ENCODE assay signal across 1 cellular context in the genomic region with DNA sequence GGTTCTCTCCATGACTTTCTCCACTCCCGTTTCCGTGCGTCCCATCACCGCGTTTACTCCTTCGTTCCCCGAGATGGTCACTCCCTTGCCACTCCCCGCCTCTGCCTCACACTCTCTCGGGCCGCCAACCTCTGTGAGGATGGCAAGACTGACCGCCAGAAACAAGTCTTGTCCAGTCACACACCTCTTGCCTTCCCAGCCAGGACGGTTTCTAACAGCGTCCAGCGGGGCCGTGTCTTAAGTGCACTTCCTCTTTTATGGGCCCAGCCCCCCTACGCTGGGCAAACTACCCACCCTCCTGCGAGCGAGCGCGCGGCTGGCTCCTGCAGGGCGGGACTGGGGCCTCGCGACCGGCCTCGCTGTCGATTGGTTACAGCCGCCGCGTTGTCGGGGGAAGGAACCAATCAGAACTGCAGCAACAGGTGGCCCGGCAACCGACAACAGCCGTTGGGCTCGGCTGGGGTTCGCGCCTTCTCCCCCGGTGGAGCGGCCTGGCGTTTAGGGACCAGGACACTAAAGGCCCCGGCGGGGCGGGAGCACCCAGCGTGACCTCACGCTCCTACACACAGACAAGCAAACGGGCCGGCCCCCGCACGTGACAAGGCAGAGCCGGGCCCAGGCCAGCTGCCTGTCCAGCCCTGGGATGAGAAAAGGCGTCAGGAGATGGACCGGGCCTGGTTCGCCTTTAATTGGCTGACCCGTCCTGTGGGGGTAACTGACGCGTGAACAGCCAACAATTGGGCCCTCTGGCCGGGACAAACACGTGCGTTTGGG.
A peak's percentile ranks its signal among the peaks of the same experiment; 100 is the strongest.
TF ChIP-seq lines count a peak whose summit lies in the region.

No MANE protein-coding gene starts in this region.

TF ChIP-seq in K562, 482 proteins besides CTCF, POLR2A, EP300 and RAD21 (continued from another document and continues in another):
- no peak for TF ChIP-seq RNF219 (CRISPR knock-in tag; IDR thresholded peaks at IDR 0.05)
- TF ChIP-seq SNRNP70 (optimal IDR thresholded peaks at IDR 0.05; ENCODE audit: low read depth, low read length) = no peak
- no peak for TF ChIP-seq KLF1 (tag; IDR thresholded peaks at IDR 0.05)
- peak; percentile 56 for TF ChIP-seq SMARCA4 (IDR thresholded peaks at IDR 0.05)
- TF ChIP-seq MLX (CRISPR knock-in tag; conservative IDR thresholded peaks at IDR 0.05) = 0 out of 4 replicates have a peak, but pooled peaks have one; percentile 22 to 75
- no peak for TF ChIP-seq NR1H2 (CRISPR knock-in tag; IDR thresholded peaks at IDR 0.05)
- TF ChIP-seq ILF3 (IDR thresholded peaks at IDR 0.05; ENCODE audit: borderline replicate concordance) = no peak
- TF ChIP-seq, protein P1, sequence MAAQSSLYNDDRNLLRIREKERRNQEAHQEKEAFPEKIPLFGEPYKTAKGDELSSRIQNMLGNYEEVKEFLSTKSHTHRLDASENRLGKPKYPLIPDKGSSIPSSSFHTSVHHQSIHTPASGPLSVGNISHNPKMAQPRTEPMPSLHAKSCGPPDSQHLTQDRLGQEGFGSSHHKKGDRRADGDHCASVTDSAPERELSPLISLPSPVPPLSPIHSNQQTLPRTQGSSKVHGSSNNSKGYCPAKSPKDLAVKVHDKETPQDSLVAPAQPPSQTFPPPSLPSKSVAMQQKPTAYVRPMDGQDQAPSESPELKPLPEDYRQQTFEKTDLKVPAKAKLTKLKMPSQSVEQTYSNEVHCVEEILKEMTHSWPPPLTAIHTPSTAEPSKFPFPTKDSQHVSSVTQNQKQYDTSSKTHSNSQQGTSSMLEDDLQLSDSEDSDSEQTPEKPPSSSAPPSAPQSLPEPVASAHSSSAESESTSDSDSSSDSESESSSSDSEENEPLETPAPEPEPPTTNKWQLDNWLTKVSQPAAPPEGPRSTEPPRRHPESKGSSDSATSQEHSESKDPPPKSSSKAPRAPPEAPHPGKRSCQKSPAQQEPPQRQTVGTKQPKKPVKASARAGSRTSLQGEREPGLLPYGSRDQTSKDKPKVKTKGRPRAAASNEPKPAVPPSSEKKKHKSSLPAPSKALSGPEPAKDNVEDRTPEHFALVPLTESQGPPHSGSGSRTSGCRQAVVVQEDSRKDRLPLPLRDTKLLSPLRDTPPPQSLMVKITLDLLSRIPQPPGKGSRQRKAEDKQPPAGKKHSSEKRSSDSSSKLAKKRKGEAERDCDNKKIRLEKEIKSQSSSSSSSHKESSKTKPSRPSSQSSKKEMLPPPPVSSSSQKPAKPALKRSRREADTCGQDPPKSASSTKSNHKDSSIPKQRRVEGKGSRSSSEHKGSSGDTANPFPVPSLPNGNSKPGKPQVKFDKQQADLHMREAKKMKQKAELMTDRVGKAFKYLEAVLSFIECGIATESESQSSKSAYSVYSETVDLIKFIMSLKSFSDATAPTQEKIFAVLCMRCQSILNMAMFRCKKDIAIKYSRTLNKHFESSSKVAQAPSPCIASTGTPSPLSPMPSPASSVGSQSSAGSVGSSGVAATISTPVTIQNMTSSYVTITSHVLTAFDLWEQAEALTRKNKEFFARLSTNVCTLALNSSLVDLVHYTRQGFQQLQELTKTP (IDR thresholded peaks at IDR 0.05; ENCODE audit: low read depth in 1 of 2, partially characterized antibody in 2 of 2) = peak in 1 of 2 experiments; percentile 76
- peak; percentile 87 for TF ChIP-seq POLR2H (tag; IDR thresholded peaks at IDR 0.05; ENCODE audit: low read depth)
- no peak for TF ChIP-seq SREBF1 (IDR thresholded peaks at IDR 0.05; ENCODE audit: borderline replicate concordance, low read depth, low read length)
- no peak for TF ChIP-seq MCM7 (IDR thresholded peaks at IDR 0.05)
- TF ChIP-seq DNMT1 (IDR thresholded peaks at IDR 0.05) = no peak
- TF ChIP-seq BMI1 (IDR thresholded peaks at IDR 0.05; ENCODE audit: low read length) = no peak
- peak; percentile 45 for TF ChIP-seq SP2 (IDR thresholded peaks at IDR 0.05; ENCODE audit: extremely low read depth, low read depth, low read length, poor library complexity, severe bottlenecking)
- peak; percentile 76 for TF ChIP-seq DACH1 (IDR thresholded peaks at IDR 0.05; ENCODE audit: partially characterized antibody)
- TF ChIP-seq, protein P2, sequence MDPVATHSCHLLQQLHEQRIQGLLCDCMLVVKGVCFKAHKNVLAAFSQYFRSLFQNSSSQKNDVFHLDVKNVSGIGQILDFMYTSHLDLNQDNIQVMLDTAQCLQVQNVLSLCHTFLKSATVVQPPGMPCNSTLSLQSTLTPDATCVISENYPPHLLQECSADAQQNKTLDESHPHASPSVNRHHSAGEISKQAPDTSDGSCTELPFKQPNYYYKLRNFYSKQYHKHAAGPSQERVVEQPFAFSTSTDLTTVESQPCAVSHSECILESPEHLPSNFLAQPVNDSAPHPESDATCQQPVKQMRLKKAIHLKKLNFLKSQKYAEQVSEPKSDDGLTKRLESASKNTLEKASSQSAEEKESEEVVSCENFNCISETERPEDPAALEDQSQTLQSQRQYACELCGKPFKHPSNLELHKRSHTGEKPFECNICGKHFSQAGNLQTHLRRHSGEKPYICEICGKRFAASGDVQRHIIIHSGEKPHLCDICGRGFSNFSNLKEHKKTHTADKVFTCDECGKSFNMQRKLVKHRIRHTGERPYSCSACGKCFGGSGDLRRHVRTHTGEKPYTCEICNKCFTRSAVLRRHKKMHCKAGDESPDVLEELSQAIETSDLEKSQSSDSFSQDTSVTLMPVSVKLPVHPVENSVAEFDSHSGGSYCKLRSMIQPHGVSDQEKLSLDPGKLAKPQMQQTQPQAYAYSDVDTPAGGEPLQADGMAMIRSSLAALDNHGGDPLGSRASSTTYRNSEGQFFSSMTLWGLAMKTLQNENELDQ (CRISPR knock-in tag; IDR thresholded peaks at IDR 0.05; ENCODE audit: borderline replicate concordance) = peak; percentile 88; the same call in 1 of the 2 replicates
- no peak for TF ChIP-seq CHCHD3 (CRISPR knock-in tag; IDR thresholded peaks at IDR 0.05)
- TF ChIP-seq ZNF165 (CRISPR knock-in tag; IDR thresholded peaks at IDR 0.05; ENCODE audit: borderline replicate concordance) = peak; percentile 89; the same call in 1 of the 2 replicates
- no peak for TF ChIP-seq PBX2 (CRISPR knock-in tag; IDR thresholded peaks at IDR 0.05; ENCODE audit: low read depth)
- TF ChIP-seq PBX2 (tag; conservative IDR thresholded peaks at IDR 0.05; ENCODE audit: low read depth) = 0 out of 2 replicates have a peak, but pooled peaks have one; percentile 22
- TF ChIP-seq GATAD2B (IDR thresholded peaks at IDR 0.05; ENCODE audit: borderline replicate concordance) = peak; percentile 65; the same call in 1 of the 2 replicates
- TF ChIP-seq TGIF2 (CRISPR knock-in tag; IDR thresholded peaks at IDR 0.05) = no peak; the same call in 1 of the 2 replicates
- peak; percentile 19; the same call in 1 of the 2 replicates for TF ChIP-seq SMARCC2 (IDR thresholded peaks at IDR 0.05; ENCODE audit: low read depth)
- TF ChIP-seq ZC3H11A (IDR thresholded peaks at IDR 0.05; ENCODE audit: low read depth, low read length) = no peak
- TF ChIP-seq ZBTB12 (CRISPR knock-in tag; IDR thresholded peaks at IDR 0.05) = peak; percentile 60
- no peak for TF ChIP-seq CSDE1 (IDR thresholded peaks at IDR 0.05)
- no peak for TF ChIP-seq ZNF551 (CRISPR knock-in tag; IDR thresholded peaks at IDR 0.05)
- peak; percentile 54; the same call in 1 of the 2 replicates for TF ChIP-seq BRD4 (IDR thresholded peaks at IDR 0.05)
- TF ChIP-seq ZNF395 (CRISPR knock-in tag; IDR thresholded peaks at IDR 0.05) = peak; percentile 94
- TF ChIP-seq MEF2D (tag; conservative IDR thresholded peaks at IDR 0.05; ENCODE audit: low read depth) = no peak
- TF ChIP-seq HDAC3 (IDR thresholded peaks at IDR 0.05; ENCODE audit: borderline replicate concordance, partially characterized antibody) = no peak
- no peak for TF ChIP-seq HMG20B (CRISPR knock-in tag; IDR thresholded peaks at IDR 0.05)
- TF ChIP-seq MIER1 (IDR thresholded peaks at IDR 0.05; ENCODE audit: low read depth) = peak; percentile 26; the same call in 1 of the 2 replicates
- peak; percentile 10 for TF ChIP-seq ZFP36 (IDR thresholded peaks at IDR 0.05; ENCODE audit: low read depth, low read length, partially characterized antibody)
- peak in 1 of 2 experiments; percentile 60; a peak in 2 of 4 replicates for TF ChIP-seq HDAC1 (IDR thresholded peaks at IDR 0.05)
- no peak for TF ChIP-seq ZNF184 (CRISPR knock-in tag; IDR thresholded peaks at IDR 0.05)
- peak; percentile 79 for TF ChIP-seq PRDM10 (IDR thresholded peaks at IDR 0.05; ENCODE audit: partially characterized antibody)
- TF ChIP-seq SMARCE1 (IDR thresholded peaks at IDR 0.05) = peak; percentile 65
- 0 out of 2 replicates have a peak, but pooled peaks have one; percentile 3 for TF ChIP-seq EGR1 (conservative IDR thresholded peaks at IDR 0.05)
- peak; percentile 51; the same call in 1 of the 2 replicates for TF ChIP-seq HSF4 (CRISPR knock-in tag; IDR thresholded peaks at IDR 0.05; ENCODE audit: borderline replicate concordance)
- TF ChIP-seq HNRNPLL (IDR thresholded peaks at IDR 0.05; ENCODE audit: low read depth, low read length, poor library complexity, severe bottlenecking) = no peak
